Comparison of ENCODE assay signal across 25 cellular contexts in genomic region chr2:182283512-182283911, GRCh38.
DNase-seq lines count a peak whose midpoint lies in the region; ATAC-seq, FAIRE-seq and TF ChIP-seq lines count a peak whose summit lies in the region.
"Had no signal": no experiment of that assay in that cellular context is flagged by ENCODE, and none has a peak within 500 bp of the region (broad histone marks: within the 10 kb centered on the region; RNA-seq: fewer than 3 reads in every experiment).

No MANE protein-coding gene starts in this region.

- TF ChIP-seq POLR2A in GM12892 (IDR thresholded peaks at IDR 0.05; ENCODE audit: low read depth, low read length) = no peak

- FAIRE-seq in D721Med (lab: Jason Lieb, UNC) (peak; percentile 60), GM12892 (lab: Jason Lieb, UNC) (no peak)
- FAIRE-seq: G401.6, GM12878, HepG2 had no signal

- H3K27me3 Mint-ChIP-seq in endothelial cell (ENCODE audit: unreplicated experiment) = no peaks in the 10 kb centered on the region
- no peaks in the 10 kb centered on the region for H3K27me3 Mint-ChIP-seq in neural crest cell (ENCODE audit: low read depth)
- H3K27me3 Mint-ChIP-seq: CD4-positive, CD25-positive, alpha-beta regulatory T cell had no signal

- H3K4me3 Mint-ChIP-seq in endothelial cell (ENCODE audit: unreplicated experiment) = no peak overlapping the region
- H3K4me3 Mint-ChIP-seq in neural crest cell = no peak overlapping the region
- H3K4me3 Mint-ChIP-seq: B cell; CD4-positive, CD25-positive, alpha-beta regulatory T cell had no signal

- H3K9me3 Mint-ChIP-seq in endothelial cell (ENCODE audit: unreplicated experiment) (no peaks in the 10 kb centered on the region), neural crest cell (peaks cover under 1% of the 10 kb centered on the region)

- H3K36me3 Mint-ChIP-seq in endothelial cell (ENCODE audit: low read depth, unreplicated experiment) (no peaks in the 10 kb centered on the region), neural crest cell (ENCODE audit: low read depth) (peaks cover 4% of the 10 kb centered on the region)
- H3K36me3 Mint-ChIP-seq: CD4-positive, CD25-positive, alpha-beta regulatory T cell had no signal

- DNase-seq in D721Med (ENCODE audit: insufficient read length, low spot score) (no peak), SK-MEL-5 (ENCODE audit: low read depth, low spot score) (peak; percentile 29), endothelial cell (ENCODE audit: low spot score) (no peak), neural crest cell (ENCODE audit: low read depth, low spot score) (no peak), GM12892 (ENCODE audit: insufficient read length) (no peak)
- DNase-seq in stimulated activated naive CD4-positive, alpha-beta T cell (lab: John Stamatoyannopoulos, UW) = no peak
- DNase-seq: ACHN; CD4-positive, CD25-positive, alpha-beta regulatory T cell; DMS79 treated with DMSO at 0.1 percent for 48 hours; GOT3; KG1; MG63; NCI-H1092; NCI-H1694; NCI-H2107; NCI-H226; NCI-H524 treated with DMSO at 0.1 percent for 48 hours had no signal

- peaks cover 6% of the 10 kb centered on the region for H3K4me1 Mint-ChIP-seq in endothelial cell (ENCODE audit: unreplicated experiment)
- peaks cover 39% of the 10 kb centered on the region for H3K4me1 Mint-ChIP-seq in neural crest cell
- H3K4me1 Mint-ChIP-seq: B cell; CD4-positive, CD25-positive, alpha-beta regulatory T cell had no signal

- no peak for ATAC-seq in GM18867 (IDR thresholded peaks at IDR 0.05; ENCODE audit: unreplicated experiment)
- ATAC-seq in GM18517 (IDR thresholded peaks at IDR 0.05; ENCODE audit: unreplicated experiment) = no peak
- ATAC-seq: GM12878, HepG2, Panc1, Right ventricle myocardium inferior had no signal

- TF ChIP-seq CTCF in D721Med (IDR thresholded peaks at IDR 0.05; ENCODE audit: insufficient read depth, missing control alignments) (no peak), endothelial cell (IDR thresholded peaks at IDR 0.05; ENCODE audit: unreplicated experiment) (no peak), neural crest cell (conservative IDR thresholded peaks at IDR 0.05) (no peak)

- peak overlapping the region; percentile 42 for H3K27ac Mint-ChIP-seq in endothelial cell (ENCODE audit: unreplicated experiment)
- H3K27ac Mint-ChIP-seq in neural crest cell (ENCODE audit: unreplicated experiment) = peak overlapping the region; percentile 59
- H3K27ac Mint-ChIP-seq: B cell; CD4-positive, CD25-positive, alpha-beta regulatory T cell had no signal

- in situ Hi-C loops in SK-MEL-5 (cut with HindIII; ENCODE audit: low pct_unique_long_range_greater_than_20kb, low sequenced_read_pairs) = no loop called here
